Comparison of ENCODE assay signal across 8 cellular contexts in the genomic region with DNA sequence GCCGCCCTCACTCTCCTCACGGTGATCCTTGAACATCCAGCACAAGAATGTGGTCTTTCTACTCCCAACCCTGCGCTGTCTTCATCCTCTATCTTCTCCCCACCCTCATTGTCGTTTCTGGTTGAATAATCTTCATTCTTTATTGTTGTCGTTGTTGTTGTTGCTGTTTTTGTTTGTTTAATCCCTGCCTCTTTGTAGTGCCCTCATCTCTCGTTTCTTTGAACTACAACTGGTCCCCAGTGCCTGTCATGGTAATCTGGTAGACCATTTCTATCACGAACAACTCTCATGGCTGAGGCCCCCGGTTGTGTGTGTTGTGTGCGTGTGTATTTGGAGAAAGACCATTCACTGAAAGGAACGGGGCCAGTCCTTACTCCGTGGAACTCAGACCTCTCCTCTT. TPM values are rescaled to one million over a fixed set of nuclear protein-coding genes. Genes with fewer than 3 reads are reported as not detected.
DNase-seq lines count a peak whose midpoint lies in the region; ATAC-seq lines count a peak whose summit lies in the region.

No MANE protein-coding gene starts in this region.

- DNase-seq in stimulated activated naive CD8-positive, alpha-beta T cell treated with anti-CD3 and anti-CD28 coated beads, Interleukin-15, Interleukin-2, amounts not matched to agents 100 U/mL and 50 U/mL, for 24 hours: no peak
- no peak for DNase-seq in caudate nucleus (lab: John Stamatoyannopoulos, UW)
- DNase-seq in naive thymus-derived CD4-positive, alpha-beta T cell: no peak
- no peak for DNase-seq in DMS79 treated with DMSO at 0.1 percent for 48 hours (lab: John Stamatoyannopoulos, UW)
- no peak for DNase-seq in NK-92 (lab: John Stamatoyannopoulos, UW; ENCODE audit: unreplicated experiment)
- no peak for DNase-seq in DMS153 (lab: John Stamatoyannopoulos, UW)
- DNase-seq in NCI-H345 treated with DMSO at 0.1 percent for 48 hours (lab: John Stamatoyannopoulos, UW; ENCODE audit: unreplicated experiment): no peak

- H3K27ac Mint-ChIP-seq in stimulated activated naive CD8-positive, alpha-beta T cell treated with anti-CD3 and anti-CD28 coated beads, Interleukin-15, Interleukin-2, amounts not matched to agents 100 ng/mL and 50 ng/mL, for 24 hours: peak overlapping the region; percentile 69
- H3K27ac Mint-ChIP-seq in naive thymus-derived CD4-positive, alpha-beta T cell: peak overlapping the region; percentile 38 to 87 (median 74)

- no peaks in the 10 kb centered on the region for H3K9me3 ChIP-seq in naive thymus-derived CD4-positive, alpha-beta T cell (ENCODE audit: control insufficient read depth in 2 of 3, low read length in 3 of 3)

- peak overlapping the region; percentile 90 for H3K27ac ChIP-seq in caudate nucleus (ENCODE audit: low read depth, low read length)
- no peak overlapping the region for H3K27ac ChIP-seq in naive thymus-derived CD4-positive, alpha-beta T cell (ENCODE audit: low read depth, low read length)

- no peaks in the 10 kb centered on the region for H3K36me3 ChIP-seq in naive thymus-derived CD4-positive, alpha-beta T cell (ENCODE audit: control insufficient read depth in 2 of 3, insufficient read depth in 3 of 3, low read length in 3 of 3)

- H3K4me1 Mint-ChIP-seq in stimulated activated naive CD8-positive, alpha-beta T cell treated with anti-CD3 and anti-CD28 coated beads, Interleukin-15, Interleukin-2, amounts not matched to agents 100 ng/mL and 50 ng/mL, for 24 hours (ENCODE audit: low read depth): peaks cover 23% of the 10 kb centered on the region
- H3K4me1 Mint-ChIP-seq in naive thymus-derived CD4-positive, alpha-beta T cell: peaks cover 22 to 34% (median 25%) of the 10 kb centered on the region in 7 donors

- no peaks in the 10 kb centered on the region for H3K36me3 Mint-ChIP-seq in stimulated activated naive CD8-positive, alpha-beta T cell treated with anti-CD3 and anti-CD28 coated beads, Interleukin-15, Interleukin-2, amounts not matched to agents 100 ng/mL and 50 ng/mL, for 24 hours (ENCODE audit: low read depth)
- peaks cover 0 to 9% (median 0%) of the 10 kb centered on the region in 5 donors for H3K36me3 Mint-ChIP-seq in naive thymus-derived CD4-positive, alpha-beta T cell

- peaks cover 11 to 12% of the 10 kb centered on the region in 2 donors for H3K4me1 ChIP-seq in naive thymus-derived CD4-positive, alpha-beta T cell (ENCODE audit: control insufficient read depth in 2 of 2, insufficient read depth in 2 of 2, low read length in 2 of 2)

- CTCF ChIA-PET in naive thymus-derived CD4-positive, alpha-beta T cell (lab: Charles Lee): no interaction called here

- no peaks in the 10 kb centered on the region for H3K27me3 ChIP-seq in naive thymus-derived CD4-positive, alpha-beta T cell (ENCODE audit: control insufficient read depth in 2 of 2, insufficient read depth in 2 of 2, low read length in 2 of 2)

- H3K9me3 Mint-ChIP-seq in stimulated activated naive CD8-positive, alpha-beta T cell treated with anti-CD3 and anti-CD28 coated beads, Interleukin-15, Interleukin-2, amounts not matched to agents 100 ng/mL and 50 ng/mL, for 24 hours: no peaks in the 10 kb centered on the region
- H3K9me3 Mint-ChIP-seq in naive thymus-derived CD4-positive, alpha-beta T cell: no peaks in the 10 kb centered on the region

- peak overlapping the region; percentile 79 for H3K4me3 Mint-ChIP-seq in stimulated activated naive CD8-positive, alpha-beta T cell treated with anti-CD3 and anti-CD28 coated beads, Interleukin-15, Interleukin-2, amounts not matched to agents 100 ng/mL and 50 ng/mL, for 24 hours
- peak overlapping the region; percentile 72 to 94 (median 89) for H3K4me3 Mint-ChIP-seq in naive thymus-derived CD4-positive, alpha-beta T cell

- POLR2A ChIA-PET in naive thymus-derived CD4-positive, alpha-beta T cell (lab: Charles Lee): interaction anchor here (1.4 kb wide), 1 partner anchor 149 kb away, joined by 7 read pairs; the partner anchor contains the start of gene ATOSA

- H3K4me3 ChIP-seq in naive thymus-derived CD4-positive, alpha-beta T cell (ENCODE audit: low read length): peak overlapping the region; percentile 60

- intact Hi-C loops in naive thymus-derived CD4-positive, alpha-beta T cell (cut with micrococcal nuclease): loop anchor here (1.0 to 5.0 kb wide), 14 partner anchors 39 to 703 kb away; partner anchors contain the start of genes ARPP19 (in 1 of the 2), ATOSA (in 1 of the 2) and TMOD3 (in 1 of the 2)

- no peak for ATAC-seq in stimulated activated naive CD8-positive, alpha-beta T cell treated with anti-CD3 and anti-CD28 coated beads, Interleukin-15, Interleukin-2, amounts not matched to agents 100 U/mL and 50 U/mL, for 24 hours
- no peak for ATAC-seq in naive thymus-derived CD4-positive, alpha-beta T cell

- H3K27me3 Mint-ChIP-seq in stimulated activated naive CD8-positive, alpha-beta T cell treated with anti-CD3 and anti-CD28 coated beads, Interleukin-15, Interleukin-2, amounts not matched to agents 100 ng/mL and 50 ng/mL, for 24 hours: peaks cover 12% of the 10 kb centered on the region
- H3K27me3 Mint-ChIP-seq in naive thymus-derived CD4-positive, alpha-beta T cell: peaks cover 0 to 28% (median 0%) of the 10 kb centered on the region in 5 donors

RNA-seq across cellular contexts. Expression of gene MYO5A, which starts 1.3 kb away (rescaled TPM):
- total RNA-seq in naive thymus-derived CD4-positive, alpha-beta T cell: 10 to 100 TPM; 19.8 to 39.6 (median 23.3) TPM
- polyA plus RNA-seq in naive thymus-derived CD4-positive, alpha-beta T cell: 1 to 10 TPM; 4.2 to 5.7 TPM

RNA-seq across cellular contexts. Expression of gene ARPP19, which starts 38.9 kb away (rescaled TPM):
- 100 to 1,000 TPM in 4 of 5 experiments, 10 to 100 TPM in 1; 94.9 to 148 (median 122) TPM for total RNA-seq in naive thymus-derived CD4-positive, alpha-beta T cell
- 10 to 100 TPM; 30.4 to 46.9 TPM for polyA plus RNA-seq in naive thymus-derived CD4-positive, alpha-beta T cell
